In the genomic region with DNA sequence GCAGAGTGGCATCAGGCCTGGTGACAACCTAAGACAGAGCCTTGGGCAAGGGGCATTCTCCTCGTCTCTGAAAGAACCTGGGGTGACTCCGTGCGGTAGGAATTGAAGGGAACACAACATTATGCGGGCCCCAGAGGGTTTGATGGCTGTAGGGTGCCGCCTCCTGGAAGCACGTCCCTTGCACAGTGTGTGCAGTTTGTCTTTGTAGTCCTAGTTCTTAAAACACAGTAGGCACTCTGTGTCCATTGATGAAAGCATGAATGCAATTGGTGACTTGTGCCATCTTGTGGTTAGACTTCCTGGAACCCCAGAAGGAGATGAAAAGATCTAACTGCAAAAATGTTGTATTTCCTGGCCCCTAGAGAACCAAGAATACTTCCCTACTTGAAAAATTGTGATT, we compare ENCODE assay signal across 1 cellular context.
TF ChIP-seq lines count a peak whose summit lies in the region.

No MANE protein-coding gene starts in this region.

TF ChIP-seq in K562, 482 proteins besides CTCF, POLR2A, EP300 and RAD21 (continued from another document):
- 0 out of 2 replicates have a peak, but pooled peaks have one; percentile 29 for TF ChIP-seq DEAF1 (CRISPR knock-in tag; IDR thresholded peaks at IDR 0.05)
